In the genomic region with DNA sequence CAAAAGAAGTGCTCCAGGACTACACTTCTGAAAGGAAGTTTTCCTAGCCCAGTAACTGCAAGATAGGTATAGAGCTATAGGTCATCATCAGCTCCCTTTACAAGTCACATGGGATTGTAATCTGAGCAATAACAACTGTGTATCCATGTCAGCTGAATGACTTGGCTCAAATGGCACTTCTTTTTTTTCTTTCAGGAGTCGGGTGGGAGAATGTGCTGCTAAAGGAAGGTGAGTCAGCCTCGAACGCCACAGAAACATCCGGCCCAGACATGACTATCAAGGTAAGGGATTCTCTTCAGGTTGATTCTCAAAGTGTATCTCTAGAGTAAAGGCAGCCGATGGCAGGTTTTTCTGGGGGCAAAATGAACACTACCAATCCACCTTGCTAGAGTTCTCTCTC, we compare ENCODE assay signal across 9 cellular contexts.
DNase-seq lines count a peak whose midpoint lies in the region; ATAC-seq and TF ChIP-seq lines count a peak whose summit lies in the region.
"Had no signal": no experiment of that assay in that cellular context is flagged by ENCODE, and none has a peak within 500 bp of the region (broad histone marks: within the 10 kb centered on the region; RNA-seq: fewer than 3 reads in every experiment).

No MANE protein-coding gene starts in this region.

- H3K9me3 Mint-ChIP-seq in activated T-helper 17 cell treated with anti-CD3 and anti-CD28 coated beads, Interleukin-2, amount 50 U/mL, for 72 hours, result no peaks in the 10 kb centered on the region
- H3K9me3 Mint-ChIP-seq in type B pancreatic cell, result no peaks in the 10 kb centered on the region

- H3K36me3 ChIP-seq in spleen, result no peaks in the 10 kb centered on the region

- peaks cover 0 to 4% (median 0%) of the 10 kb centered on the region in 7 donors for H3K27me3 ChIP-seq in spleen (replicated peaks in 1 of 7)

- H3K4me1 ChIP-seq in spleen, result no peaks in the 10 kb centered on the region

- TF ChIP-seq CTCF in type B pancreatic cell (conservative IDR thresholded peaks at IDR 0.05) (no peak), spleen (IDR thresholded peaks at IDR 0.05 in 8 of 11, conservative IDR thresholded peaks at IDR 0.05 in 3 of 11) (no peak)

- DNase-seq in Daoy (ENCODE audit: low read depth) (peak; percentile 91), HS-5 (ENCODE audit: low read depth) (peak; percentile 80), kidney tubule cell (ENCODE audit: low spot score) (peak; percentile 91), type B pancreatic cell (ENCODE audit: extremely low spot score, unreplicated experiment) (no peak), spleen (no peak), SIG-M5 (lab: John Stamatoyannopoulos, UW) (no peak)
- DNase-seq: Kasumi-1 had no signal

- no peaks in the 10 kb centered on the region for H3K27me3 Mint-ChIP-seq in activated T-helper 17 cell treated with anti-CD3 and anti-CD28 coated beads, Interleukin-2, amount 50 U/mL, for 72 hours
- no peaks in the 10 kb centered on the region for H3K27me3 Mint-ChIP-seq in type B pancreatic cell

- no peaks in the 10 kb centered on the region for H3K9me3 ChIP-seq in spleen

- no peak for TF ChIP-seq POLR2A in spleen (IDR thresholded peaks at IDR 0.05)

- no peaks in the 10 kb centered on the region for H3K4me1 Mint-ChIP-seq in activated T-helper 17 cell treated with anti-CD3 and anti-CD28 coated beads, Interleukin-2, amount 50 U/mL, for 72 hours
- H3K4me1 Mint-ChIP-seq in type B pancreatic cell (ENCODE audit: unreplicated experiment), result peaks cover 8% of the 10 kb centered on the region

- ATAC-seq in activated T-helper 17 cell treated with anti-CD3 and anti-CD28 coated beads, Interleukin-2, amount 50 U/mL, for 72 hours (replicated peaks), result peak; percentile 91
- no peak for ATAC-seq in GM18867 (IDR thresholded peaks at IDR 0.05; ENCODE audit: unreplicated experiment)

- no peak overlapping the region for H3K4me3 Mint-ChIP-seq in activated T-helper 17 cell treated with anti-CD3 and anti-CD28 coated beads, Interleukin-2, amount 50 U/mL, for 72 hours
- H3K4me3 Mint-ChIP-seq in type B pancreatic cell, result no peak overlapping the region

- no peaks in the 10 kb centered on the region for H3K36me3 Mint-ChIP-seq in activated T-helper 17 cell treated with anti-CD3 and anti-CD28 coated beads, Interleukin-2, amount 50 U/mL, for 72 hours (ENCODE audit: low read depth)
- peaks cover 4% of the 10 kb centered on the region for H3K36me3 Mint-ChIP-seq in type B pancreatic cell

- H3K27ac ChIP-seq in spleen, result no peak overlapping the region

- intact Hi-C loops in spleen (cut with DNase I; ENCODE audit: low total_unique reads), result no loop called here

- H3K4me3 ChIP-seq in spleen, result no peak overlapping the region

- WGBS in spleen, 5 donors, result 65 to 72% (median 70%) methylated on average over 5 of the region's 5 CpGs

- no peak overlapping the region for H3K27ac Mint-ChIP-seq in activated T-helper 17 cell treated with anti-CD3 and anti-CD28 coated beads, Interleukin-2, amount 50 U/mL, for 72 hours
- H3K27ac Mint-ChIP-seq in type B pancreatic cell, result no peak overlapping the region

Comparison
In these comparisons a context has a peak if more than half of its experiments do, and no peak if none do; other contexts are left out.
1. DNase-seq: peak in Daoy (single experiment), HS-5 (single experiment) and kidney tubule cell (single experiment); none in type B pancreatic cell (single experiment), spleen (single experiment) and SIG-M5 (single experiment).